ENCODE assay signal across 1 cellular context in the genomic region with DNA sequence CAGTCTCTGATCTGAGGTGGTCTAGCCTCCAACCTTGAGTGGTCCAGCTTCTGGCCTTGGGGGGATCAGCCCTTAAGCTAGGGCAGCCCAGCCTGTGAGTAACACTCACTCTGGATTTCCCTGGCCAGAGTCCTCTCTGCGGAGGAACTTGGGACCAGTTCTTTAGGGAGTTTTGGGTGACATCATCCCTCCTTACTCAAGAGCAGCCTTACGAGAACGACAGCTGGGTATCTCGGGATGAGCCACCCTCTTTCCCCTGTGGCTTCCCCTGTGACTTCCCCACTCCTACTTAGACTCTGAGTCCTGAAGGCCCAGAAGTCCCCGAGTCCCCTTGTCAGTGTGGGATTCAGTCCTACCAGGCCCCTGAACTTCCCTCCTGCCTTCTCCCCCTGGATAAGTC.
TF ChIP-seq lines count a peak whose summit lies in the region.

No MANE protein-coding gene starts in this region.

TF ChIP-seq in SK-N-SH treated with all-trans-retinoic acid at 6 μM for 48 hours, 23 proteins besides CTCF, POLR2A, EP300 and RAD21 (continued from another document):
- TF ChIP-seq TSHZ2 (CRISPR knock-in tag; IDR thresholded peaks at IDR 0.05) (no peak), CSDC2 (CRISPR knock-in tag; IDR thresholded peaks at IDR 0.05) (no peak), ZNF70 (CRISPR knock-in tag; IDR thresholded peaks at IDR 0.05) (no peak)
- TF ChIP-seq, protein P1, sequence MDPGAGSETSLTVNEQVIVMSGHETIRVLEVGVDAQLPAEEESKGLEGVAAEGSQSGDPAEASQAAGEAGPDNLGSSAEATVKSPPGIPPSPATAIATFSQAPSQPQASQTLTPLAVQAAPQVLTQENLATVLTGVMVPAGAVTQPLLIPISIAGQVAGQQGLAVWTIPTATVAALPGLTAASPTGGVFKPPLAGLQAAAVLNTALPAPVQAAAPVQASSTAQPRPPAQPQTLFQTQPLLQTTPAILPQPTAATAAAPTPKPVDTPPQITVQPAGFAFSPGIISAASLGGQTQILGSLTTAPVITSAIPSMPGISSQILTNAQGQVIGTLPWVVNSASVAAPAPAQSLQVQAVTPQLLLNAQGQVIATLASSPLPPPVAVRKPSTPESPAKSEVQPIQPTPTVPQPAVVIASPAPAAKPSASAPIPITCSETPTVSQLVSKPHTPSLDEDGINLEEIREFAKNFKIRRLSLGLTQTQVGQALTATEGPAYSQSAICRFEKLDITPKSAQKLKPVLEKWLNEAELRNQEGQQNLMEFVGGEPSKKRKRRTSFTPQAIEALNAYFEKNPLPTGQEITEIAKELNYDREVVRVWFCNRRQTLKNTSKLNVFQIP (CRISPR knock-in tag; IDR thresholded peaks at IDR 0.05; ENCODE audit: borderline replicate concordance, low read depth) = no peak
